ENCODE assay signal across 13 cellular contexts in the genomic region with DNA sequence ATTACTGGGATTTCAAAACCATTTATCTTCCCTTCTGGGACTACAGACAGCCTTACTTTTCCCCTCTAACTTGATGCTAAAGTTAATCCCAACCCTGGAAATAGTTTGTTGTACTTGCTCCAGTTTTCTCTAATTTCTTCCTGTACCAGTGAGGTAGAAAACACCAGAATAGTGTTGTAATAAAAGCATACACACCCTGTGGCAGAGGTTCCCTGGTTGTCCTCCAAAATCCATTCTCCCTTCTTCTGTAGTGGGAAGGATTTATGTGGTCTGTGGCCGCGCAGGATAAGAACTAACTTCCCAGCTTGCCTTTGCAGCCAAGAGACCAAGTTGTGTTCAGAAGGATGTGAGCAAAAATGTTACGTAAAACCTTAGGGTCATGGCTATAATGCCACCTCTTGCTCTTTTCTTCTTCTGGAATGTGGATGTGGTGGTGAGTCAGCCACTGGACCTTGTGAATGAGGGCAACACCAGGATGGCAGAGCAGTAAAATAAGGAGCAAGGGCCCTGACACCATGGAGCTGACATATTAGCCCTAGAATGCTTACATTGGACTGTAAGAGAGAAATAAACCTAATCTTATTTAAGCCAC. TPM values are rescaled to one million over a fixed set of nuclear protein-coding genes. Genes with fewer than 3 reads are reported as not detected.
DNase-seq lines count a peak whose midpoint lies in the region; ATAC-seq, FAIRE-seq and TF ChIP-seq lines count a peak whose summit lies in the region.
"Had no signal": no experiment of that assay in that cellular context is flagged by ENCODE, and none has a peak within 500 bp of the region (broad histone marks: within the 10 kb centered on the region; RNA-seq: fewer than 3 reads in every experiment).

No MANE protein-coding gene starts in this region.

- POLR2A ChIA-PET in IMR-90 (lab: Charles Lee; ENCODE audit: unreplicated experiment): interaction anchor here (0.6 kb wide), 1 partner anchor 401 kb away, joined by 6 read pairs; no protein-coding TSS in a partner anchor
- POLR2A ChIA-PET in HepG2 (lab: Yijun Ruan, JAX): interaction anchor here (1.6 to 2.4 kb wide), 2 partner anchors 27 to 28 kb away, joined by 8 to 9 read pairs; a partner anchor contains a TSS

- H2BK15ac ChIP-seq in IMR-90 (ENCODE audit: low read depth, low read length): no peak overlapping the region

- H3K4me1 ChIP-seq in IMR-90 (ENCODE audit: control insufficient read depth, insufficient read depth, low read length) (peaks cover 4% of the 10 kb centered on the region; the same call in 1 of the 2 replicates), HepG2 (ENCODE audit: insufficient read depth, low read length) (peaks cover 55% of the 10 kb centered on the region)

- TF ChIP-seq RAD21 in IMR-90 (IDR thresholded peaks at IDR 0.05; ENCODE audit: low read length): no peak
- TF ChIP-seq RAD21 in HepG2 (CRISPR knock-in tag; IDR thresholded peaks at IDR 0.05): no peak

- no peaks in the 10 kb centered on the region for H3K79me2 ChIP-seq in HepG2 (ENCODE audit: insufficient read depth, low read length)

- H4K20me1 ChIP-seq in IMR-90 (ENCODE audit: insufficient read depth, low read length) (0 out of 2 replicates have a peak, but pooled peaks cover 4% of the 10 kb centered on the region), HepG2 (ENCODE audit: insufficient read depth, low read length) (no peaks in the 10 kb centered on the region)

- no CpG with 5 or more reads among the region's 3 CpGs for WGBS in IMR-90 (ENCODE audit: extremely low coverage in 2 of 2, insufficient read length in 1 of 2), 2 experiments
- WGBS in HepG2 (ENCODE audit: low lambda C conversion rate): 84% methylated on average over 3 of the region's 3 CpGs

- peaks cover 9% of the 10 kb centered on the region for H3K36me3 ChIP-seq in IMR-90 (ENCODE audit: control insufficient read depth, insufficient read depth, low read length)
- H3K36me3 ChIP-seq in HepG2 (replicated peaks in 1 of 2; ENCODE audit: control insufficient read depth in 1 of 2, insufficient read depth in 2 of 2, low read length in 2 of 2): peaks cover 0 to 12% of the 10 kb centered on the region in 2 experiments; a peak in 3 of 5 replicates
- no peaks in the 10 kb centered on the region; the same call in none of the 2 replicates for H3K36me3 ChIP-seq in H7 (replicated peaks; ENCODE audit: control insufficient read depth, insufficient read depth, low read length)

- H4K5ac ChIP-seq in IMR-90 (ENCODE audit: low read depth, low read length): no peak overlapping the region

- 0 out of 4 replicates have a peak, but pooled peaks of 1 of the 2 experiments have one; percentile 58 for TF ChIP-seq EP300 in HepG2 (IDR thresholded peaks at IDR 0.05; ENCODE audit: low read depth in 2 of 2, low read length in 2 of 2)
- TF ChIP-seq EP300 in HepG2 (CRISPR knock-in tag; IDR thresholded peaks at IDR 0.05; ENCODE audit: borderline replicate concordance): no peak

- peak; percentile 62 for DNase-seq in AG08395 (ENCODE audit: low spot score)
- DNase-seq in IMR-90: peak; percentile 73
- DNase-seq in brain pericyte (ENCODE audit: low read depth, low spot score): peak; percentile 32
- peak; percentile 56 for DNase-seq in HepG2 (ENCODE audit: low spot score)
- DNase-seq in GM19240 (ENCODE audit: insufficient read length, low spot score): no peak
- DNase-seq in inferior parietal cortex (ENCODE audit: extremely low spot score): no peak
- DNase-seq in H7: no peak
- DNase-seq: activated CD8-positive, alpha-beta memory T cell treated with anti-CD3 and anti-CD28 coated beads for 24 hours; caudate nucleus; CD4-positive, alpha-beta T cell; NCI-H187; SHP77 treated with DMSO at 0.1 percent for 48 hours had no signal

- no peak overlapping the region for H3K4me2 ChIP-seq in IMR-90 (ENCODE audit: low read depth, low read length)
- H3K4me2 ChIP-seq in HepG2 (ENCODE audit: low read depth, low read length): no peak overlapping the region

- no peak overlapping the region for H2BK120ac ChIP-seq in IMR-90 (ENCODE audit: low read depth, low read length)

- H3K23ac ChIP-seq in IMR-90 (ENCODE audit: low read depth, low read length): 0 out of 2 replicates have a peak overlapping the region, but pooled peaks have one; percentile 4

- TF ChIP-seq POLR2A in IMR-90 (IDR thresholded peaks at IDR 0.05; ENCODE audit: low read depth, low read length): no peak
- no peak for TF ChIP-seq POLR2A in HepG2 (IDR thresholded peaks at IDR 0.05; ENCODE audit: insufficient read depth in 1 of 2, low read depth in 2 of 2, low read length in 2 of 2)

- BruUV-seq in IMR-90 (replicated peaks; lab: Mats Ljungman, UMichigan) (no TSS peak), HepG2 (replicated peaks; lab: Mats Ljungman, UMichigan) (no TSS peak)

- no peak overlapping the region for H3K4ac ChIP-seq in IMR-90 (ENCODE audit: low read depth, low read length)

- H4K8ac ChIP-seq in IMR-90 (ENCODE audit: low read depth in 2 of 2, low read length in 2 of 2): no peak overlapping the region

- H3K14ac ChIP-seq in IMR-90 (replicated peaks; ENCODE audit: low read depth, low read length): 0 out of 2 replicates have a peak overlapping the region, but pooled peaks have one; percentile 17

- peaks cover 11% of the 10 kb centered on the region for H3K9me1 ChIP-seq in IMR-90 (ENCODE audit: insufficient read depth, low read length)

- intact Hi-C loops in IMR-90 (cut with micrococcal nuclease): no loop called here
- intact Hi-C loops in HepG2 (cut with micrococcal nuclease; ENCODE audit: unreplicated experiment): loop anchor here (2.0 to 10.0 kb wide), 3 partner anchors 27 to 173 kb away; a partner anchor contains a TSS

- H3K27me3 ChIP-seq in IMR-90 (ENCODE audit: control insufficient read depth, insufficient read depth, low read length) (no peaks in the 10 kb centered on the region), HepG2 (ENCODE audit: control insufficient read depth in 1 of 2, insufficient read depth in 2 of 2, low read length in 2 of 2) (no peaks in the 10 kb centered on the region), H7 (ENCODE audit: control insufficient read depth, insufficient read depth, low read length) (no peaks in the 10 kb centered on the region)

- H3K18ac ChIP-seq in IMR-90 (ENCODE audit: low read depth, low read length): no peak overlapping the region

- H3K4me3 ChIP-seq in IMR-90 (ENCODE audit: insufficient read depth, low read depth, low read length) (no peak overlapping the region), HepG2 (replicated peaks in 1 of 3; ENCODE audit: insufficient read depth in 1 of 3, low read depth in 2 of 3, low read length in 3 of 3) (no peak overlapping the region), H7 (ENCODE audit: insufficient read depth, low read depth, low read length) (no peak overlapping the region)

- TF ChIP-seq CTCF in IMR-90 (conservative IDR thresholded peaks at IDR 0.05; ENCODE audit: low read depth, low read length): no peak
- TF ChIP-seq CTCF in HepG2 (CRISPR knock-in tag; IDR thresholded peaks at IDR 0.05): no peak

- CTCF ChIA-PET in IMR-90 (lab: Yijun Ruan, JAX) (interaction anchor here (1.7 kb wide), 1 partner anchor 8 kb away, joined by 5 read pairs; no protein-coding TSS in a partner anchor), HepG2 (lab: Yijun Ruan, JAX; ENCODE audit: low intra/inter-chr PET ratio, low total read pairs) (no interaction called here)

- H2AFZ ChIP-seq in IMR-90 (replicated peaks; ENCODE audit: low read length, poor library complexity) (no peak overlapping the region), HepG2 (ENCODE audit: low read length) (no peak overlapping the region)

- H3K9ac ChIP-seq in IMR-90 (ENCODE audit: low read depth, low read length): no peak overlapping the region
- no peak overlapping the region for H3K9ac ChIP-seq in HepG2 (ENCODE audit: insufficient read depth, low read depth, low read length)

- no peak overlapping the region for H2AK5ac ChIP-seq in IMR-90 (ENCODE audit: low read depth, low read length)

- no peak overlapping the region for H3K56ac ChIP-seq in IMR-90 (ENCODE audit: extremely low read depth, insufficient read depth, low read length)

- dilution Hi-C loops in IMR-90 (cut with HindIII; ENCODE audit: low sequenced_read_pairs, unreplicated experiment): no loop called here

- no peaks in the 10 kb centered on the region for H3K9me3 ChIP-seq in IMR-90 (ENCODE audit: control insufficient read depth, insufficient read depth, low read length)
- H3K9me3 ChIP-seq in HepG2 (ENCODE audit: low read length): no peaks in the 10 kb centered on the region

- no peak overlapping the region for H4K91ac ChIP-seq in IMR-90 (ENCODE audit: insufficient read depth, low read depth, low read length)

- no peak overlapping the region for H2AK9ac ChIP-seq in IMR-90 (replicated peaks; ENCODE audit: low read depth, low read length, poor library complexity)

- H2BK20ac ChIP-seq in IMR-90 (ENCODE audit: low read depth, low read length): no peak overlapping the region

- H3K79me1 ChIP-seq in IMR-90 (ENCODE audit: low read depth in 1 of 2, low read length in 2 of 2): peaks cover 0 to 9% of the 10 kb centered on the region in 2 experiments; a peak in 2 of 4 replicates

- no peak for FAIRE-seq in HepG2 (lab: Jason Lieb, UNC)

- H3K27ac ChIP-seq in IMR-90 (ENCODE audit: insufficient read depth, low read length) (no peak overlapping the region), HepG2 (ENCODE audit: extremely low read length, insufficient read depth, low read length) (peak overlapping the region; percentile 61)

- no peak overlapping the region for H2BK5ac ChIP-seq in IMR-90 (ENCODE audit: low read depth, low read length, poor library complexity, severe bottlenecking)

- in situ Hi-C loops in IMR-90 (cut with MboI; ENCODE audit: low sequenced_read_pairs): no loop called here
- in situ Hi-C loops in HepG2 (cut with HindIII; ENCODE audit: extremely low pct_ligation_motif_present, low pct_unique_long_range_greater_than_20kb): loop anchor here (10.0 kb wide), 1 partner anchor 353 kb away; a partner anchor contains a TSS

- ATAC-seq in IMR-90 (ENCODE audit: low read depth) (peak; percentile 93), HepG2 (peak; percentile 41; the same call in 2 of the 3 replicates), HG02759 (IDR thresholded peaks at IDR 0.05; ENCODE audit: unreplicated experiment) (no peak)

RNA-seq across cellular contexts. Expression of a gene that starts 28.4 kb away (rescaled TPM):
- 43.7 and 63.0 TPM in 2 replicates for total RNA-seq in IMR-90 (2012; rRNA removed)
- 32.3 and 35.8 TPM in 2 replicates for polyA plus RNA-seq in IMR-90 (2012; rRNA removed)
- 13.2 and 14.2 TPM in 2 replicates for polyA plus RNA-seq in IMR-90 (2012; cell fraction: cytosol; rRNA removed)
- 6.5 and 13.2 TPM in 2 replicates for polyA plus RNA-seq in IMR-90 (2012; cell fraction: nucleus; rRNA removed; ENCODE audit: low replicate concordance)
- total RNA-seq in HepG2 (2016; rRNA removed; fragmentation: Illumina TruSeq; extraction: Trizol): 46.1 and 56.3 TPM in 2 replicates
- total RNA-seq in HepG2 (2016; cell fraction: cytosol; rRNA removed; fragmentation: Illumina TruSeq; extraction: Trizol; ENCODE audit: low read depth): 35.5 and 36.0 TPM in 2 replicates
- 45.8 and 59.6 TPM in 2 replicates for total RNA-seq in HepG2 (2016; cell fraction: insoluble cytoplasmic fraction; rRNA removed; fragmentation: Illumina TruSeq; extraction: Trizol)
- 61.0 and 63.3 TPM in 2 replicates for total RNA-seq in HepG2 (2016; cell fraction: membrane; rRNA removed; fragmentation: Illumina TruSeq; extraction: Trizol)
- total RNA-seq in HepG2 (2016; cell fraction: nucleus; rRNA removed; fragmentation: Illumina TruSeq; extraction: Trizol): 29.1 and 29.5 TPM in 2 replicates
- 15.2 and 17.1 TPM in 2 replicates for polyA plus RNA-seq in HepG2 (2011; rRNA removed)
- polyA plus RNA-seq in HepG2 (2011; cell fraction: cytosol; rRNA removed): 12.4 and 15.3 TPM in 2 replicates
- polyA plus RNA-seq in HepG2 (2011; cell fraction: nucleus; rRNA removed): 10.5 and 14.2 TPM in 2 replicates
- 20.7 and 28.8 TPM in 2 replicates for polyA plus RNA-seq in HepG2 (2012)
- 28.9 and 42.1 TPM in 2 replicates for polyA plus RNA-seq in HepG2 (2016; cell fraction: cytosol; fragmentation: Illumina TruSeq; extraction: Trizol; ENCODE audit: low read depth)
- polyA plus RNA-seq in HepG2 (2016; cell fraction: insoluble cytoplasmic fraction; fragmentation: Illumina TruSeq; extraction: Trizol; ENCODE audit: low read depth): 53.4 and 61.7 TPM in 2 replicates
- 48.5 and 53.2 TPM in 2 replicates for polyA plus RNA-seq in HepG2 (2016; cell fraction: membrane; fragmentation: Illumina TruSeq; extraction: Trizol; ENCODE audit: low read depth)
- polyA plus RNA-seq in HepG2 (2016; cell fraction: nucleus; fragmentation: Illumina TruSeq; extraction: Trizol; ENCODE audit: insufficient read depth, low read depth): 35.9 and 38.0 TPM in 2 replicates
- polyA minus RNA-seq in HepG2 (2011; rRNA and poly(A)+ RNA removed; ENCODE audit: low replicate concordance): 21.0 and 28.5 TPM in 2 replicates
- 13.6 and 16.4 TPM in 2 replicates for polyA minus RNA-seq in HepG2 (2011; cell fraction: cytosol; rRNA and poly(A)+ RNA removed)
- polyA minus RNA-seq in HepG2 (2011; cell fraction: nucleus; rRNA and poly(A)+ RNA removed): 56.9 and 58.7 TPM in 2 replicates
- 47.7 and 53.2 TPM in 2 replicates for total RNA-seq in H7 (2014; rRNA removed; shearing (Covaris generic))

Comparison
In these comparisons a context has a peak if more than half of its experiments do, and no peak if none do; other contexts are left out.
1. DNase-seq: peak in AG08395 (single experiment), IMR-90 (single experiment), brain pericyte (single experiment) and HepG2 (single experiment); none in GM19240 (single experiment), inferior parietal cortex (single experiment) and H7 (single experiment).